Comparison of ENCODE assay signal across 8 cellular contexts in genomic region chr17:5706835-5707234, GRCh38.
DNase-seq lines count a peak whose midpoint lies in the region; ATAC-seq, FAIRE-seq and TF ChIP-seq lines count a peak whose summit lies in the region.

No MANE protein-coding gene starts in this region.

- no peak overlapping the region for H3K4me3 Mint-ChIP-seq in activated CD8-positive, alpha-beta memory T cell treated with anti-CD3 and anti-CD28 coated beads, Interleukin-2, amount 10 ng/mL, durations not matched to agents 7 days and 5 days

- H3K9me2 ChIP-seq in neural cell (ENCODE audit: insufficient read depth, low read length) = no peaks in the 10 kb centered on the region

- peak; percentile 75 for TF ChIP-seq RAD21 in neural cell (conservative IDR thresholded peaks at IDR 0.05)

- peaks cover 30% of the 10 kb centered on the region for H3K27me3 Mint-ChIP-seq in activated CD8-positive, alpha-beta memory T cell treated with anti-CD3 and anti-CD28 coated beads, Interleukin-2, amount 10 ng/mL, durations not matched to agents 7 days and 5 days

- intact Hi-C loops in esophagus muscularis mucosa (cut with DNase I) = loop anchor here (10.0 kb wide), 1 partner anchor 112 kb away; no protein-coding TSS in a partner anchor

- H3K4me2 ChIP-seq in neural cell (ENCODE audit: low read length) = no peak overlapping the region

- no peaks in the 10 kb centered on the region for H3F3A ChIP-seq in neural cell (ENCODE audit: insufficient read depth, low read length, poor library complexity, severe bottlenecking)

- WGBS in esophagus muscularis mucosa = 0% methylated on average over 3 of the region's 3 CpGs

- H3K36me3 Mint-ChIP-seq in activated CD8-positive, alpha-beta memory T cell treated with anti-CD3 and anti-CD28 coated beads, Interleukin-2, amount 10 ng/mL, durations not matched to agents 7 days and 5 days = no peaks in the 10 kb centered on the region

- H3K9ac ChIP-seq in neural cell (ENCODE audit: low read length) = no peak overlapping the region

- no peak overlapping the region for H3K27ac Mint-ChIP-seq in activated CD8-positive, alpha-beta memory T cell treated with anti-CD3 and anti-CD28 coated beads, Interleukin-2, amount 10 ng/mL, durations not matched to agents 7 days and 5 days

- CTCF ChIA-PET in activated CD8-positive, alpha-beta memory T cell treated with anti-CD3 and anti-CD28 coated beads, Interleukin-2, amount 10 ng/mL, durations not matched to agents 7 days and 5 days (lab: Charles Lee) = interaction anchor here (0.7 to 4.2 kb wide), 7 partner anchors 35 to 735 kb away, joined by 3 to 27 read pairs (median 4); partner anchors contain the start of gene NLRP1

- no peaks in the 10 kb centered on the region for H3K9me3 Mint-ChIP-seq in activated CD8-positive, alpha-beta memory T cell treated with anti-CD3 and anti-CD28 coated beads, Interleukin-2, amount 10 ng/mL, durations not matched to agents 7 days and 5 days (ENCODE audit: low read depth)

- H3K9me3 ChIP-seq in esophagus muscularis mucosa = peaks cover 0 to 13% (median 7%) of the 10 kb centered on the region in 4 donors
- no peaks in the 10 kb centered on the region for H3K9me3 ChIP-seq in neural cell (ENCODE audit: low read length)

- H3K4me1 ChIP-seq in esophagus muscularis mucosa = no peaks in the 10 kb centered on the region

- no peaks in the 10 kb centered on the region for H3K4me1 Mint-ChIP-seq in activated CD8-positive, alpha-beta memory T cell treated with anti-CD3 and anti-CD28 coated beads, Interleukin-2, amount 10 ng/mL, durations not matched to agents 7 days and 5 days

- TF ChIP-seq CTCF in esophagus muscularis mucosa (IDR thresholded peaks at IDR 0.05) = peak; percentile 32 to 58 (median 41)
- peak; percentile 79 for TF ChIP-seq CTCF in neural cell (IDR thresholded peaks at IDR 0.05; ENCODE audit: poor library complexity, severe bottlenecking)

- TF ChIP-seq EP300 in esophagus muscularis mucosa (IDR thresholded peaks at IDR 0.05) (no peak), neural cell (conservative IDR thresholded peaks at IDR 0.05; ENCODE audit: poor library complexity, severe bottlenecking) (no peak)

- no peak overlapping the region for H3K27ac ChIP-seq in esophagus muscularis mucosa (replicated peaks in 1 of 4)
- H3K27ac ChIP-seq in neural cell (ENCODE audit: low read length) = no peak overlapping the region

- ATAC-seq in activated CD8-positive, alpha-beta memory T cell treated with anti-CD3 and anti-CD28 coated beads, Interleukin-2, amount 10 ng/mL, durations not matched to agents 7 days and 5 days = no peak
- peak; percentile 23 for ATAC-seq in stimulated activated naive CD8-positive, alpha-beta T cell treated with anti-CD3 and anti-CD28 coated beads, Interleukin-15, Interleukin-2, amounts not matched to agents 100 U/mL and 50 U/mL, for 24 hours
- no peak for ATAC-seq in HG03095 (IDR thresholded peaks at IDR 0.05; ENCODE audit: unreplicated experiment)

- DNase-seq in GM19238 (ENCODE audit: insufficient read length, low spot score) = peak; percentile 39
- DNase-seq in NCI-H82 (lab: John Stamatoyannopoulos, UW) = peak; percentile 90
- peak; percentile 64 for DNase-seq in activated CD8-positive, alpha-beta memory T cell treated with anti-CD3 and anti-CD28 coated beads, Interleukin-2, amount 10 ng/mL, durations not matched to agents 7 days and 5 days
- DNase-seq in esophagus muscularis mucosa (ENCODE audit: extremely low spot score) = no peak
- peak; percentile 67 for DNase-seq in stimulated activated naive CD8-positive, alpha-beta T cell treated with anti-CD3 and anti-CD28 coated beads, Interleukin-15, Interleukin-2, amounts not matched to agents 100 U/mL and 50 U/mL, for 24 hours

- peak; percentile 25 for FAIRE-seq in A204.1 (lab: Jason Lieb, UNC)

- peaks cover 0 to 36% (median 0%) of the 10 kb centered on the region in 4 donors for H3K27me3 ChIP-seq in esophagus muscularis mucosa
- no peaks in the 10 kb centered on the region for H3K27me3 ChIP-seq in neural cell (ENCODE audit: insufficient read depth, low read depth, low read length)

- no peak for TF ChIP-seq POLR2A in esophagus muscularis mucosa (IDR thresholded peaks at IDR 0.05; ENCODE audit: low read depth)

- no peaks in the 10 kb centered on the region for H4K20me1 ChIP-seq in neural cell (ENCODE audit: insufficient read depth)

- no peak overlapping the region for H2AFZ ChIP-seq in neural cell (ENCODE audit: low read depth, low read length)

- H3K4me3 ChIP-seq in esophagus muscularis mucosa = no peak overlapping the region
- H3K4me3 ChIP-seq in neural cell (ENCODE audit: low read length) = no peak overlapping the region

- H3K36me3 ChIP-seq in esophagus muscularis mucosa = no peaks in the 10 kb centered on the region
- H3K36me3 ChIP-seq in neural cell (ENCODE audit: insufficient read depth, low read length) = no peaks in the 10 kb centered on the region

- no peaks in the 10 kb centered on the region for H3K79me2 ChIP-seq in neural cell (replicated peaks; ENCODE audit: insufficient read depth, low read length)

TF ChIP-seq in neural cell, 6 proteins besides CTCF, POLR2A, EP300 and RAD21:
- no peak for TF ChIP-seq MXI1 (conservative IDR thresholded peaks at IDR 0.05; ENCODE audit: poor library complexity, severe bottlenecking)
- TF ChIP-seq SMC3 (conservative IDR thresholded peaks at IDR 0.05; ENCODE audit: poor library complexity) = peak; percentile 84
- no peak for TF ChIP-seq EZH2 (IDR thresholded peaks at IDR 0.05; ENCODE audit: borderline replicate concordance, insufficient read depth, low read length, poor library complexity, severe bottlenecking)
- TF ChIP-seq REST (IDR thresholded peaks at IDR 0.05; ENCODE audit: borderline replicate concordance) = no peak
